In genomic region chrX:70525733-70526132, GRCh38 we compare ENCODE assay signal across 1 cellular context.
TF ChIP-seq lines count a peak whose summit lies in the region.

No MANE protein-coding gene starts in this region.

TF ChIP-seq in HepG2, 621 proteins besides CTCF, POLR2A, EP300 and RAD21 (continued from another document and continues in another):
- TF ChIP-seq ZNF281 (CRISPR knock-in tag; IDR thresholded peaks at IDR 0.05; ENCODE audit: borderline replicate concordance) (no peak), GMEB1 (CRISPR knock-in tag; IDR thresholded peaks at IDR 0.05; ENCODE audit: borderline replicate concordance) (no peak), NBN (conservative IDR thresholded peaks at IDR 0.05) (no peak), RARA (CRISPR knock-in tag; IDR thresholded peaks at IDR 0.05) (peak; percentile 96), CREB3 (CRISPR knock-in tag; IDR thresholded peaks at IDR 0.05) (no peak), PAXIP1 (CRISPR knock-in tag; conservative IDR thresholded peaks at IDR 0.05) (peak; percentile 32; the same call in 1 of the 2 replicates), SIX1 (CRISPR knock-in tag; IDR thresholded peaks at IDR 0.05; ENCODE audit: borderline replicate concordance) (peak; percentile 56; the same call in 1 of the 2 replicates), GATAD2A (CRISPR knock-in tag; IDR thresholded peaks at IDR 0.05) (peak; percentile 72), ZGPAT (CRISPR knock-in tag; IDR thresholded peaks at IDR 0.05) (0 out of 2 replicates have a peak, but pooled peaks have one; percentile 26), RXRB (CRISPR knock-in tag; IDR thresholded peaks at IDR 0.05; ENCODE audit: borderline replicate concordance) (peak; percentile 65; the same call in 1 of the 2 replicates), NFYC (CRISPR knock-in tag; IDR thresholded peaks at IDR 0.05) (no peak), ZNF660 (CRISPR knock-in tag; IDR thresholded peaks at IDR 0.05; ENCODE audit: borderline replicate concordance, low read depth) (no peak), RFXANK (CRISPR knock-in tag; IDR thresholded peaks at IDR 0.05) (no peak), NR2F1 (CRISPR knock-in tag; IDR thresholded peaks at IDR 0.05) (peak; percentile 75 to 76), TBX3 (IDR thresholded peaks at IDR 0.05; ENCODE audit: borderline replicate concordance) (no peak), CREM (IDR thresholded peaks at IDR 0.05) (peak; percentile 19; the same call in 1 of the 2 replicates), CREM (CRISPR knock-in tag; IDR thresholded peaks at IDR 0.05) (no peak), FOXP1 (IDR thresholded peaks at IDR 0.05) (no peak), FOXP1 (CRISPR knock-in tag; IDR thresholded peaks at IDR 0.05) (peak; percentile 12; the same call in 1 of the 2 replicates), PRPF4 (IDR thresholded peaks at IDR 0.05; ENCODE audit: low read depth, low read length, poor library complexity, severe bottlenecking) (no peak), ZNF331 (CRISPR knock-in tag; IDR thresholded peaks at IDR 0.05) (no peak), HOMEZ (CRISPR knock-in tag; IDR thresholded peaks at IDR 0.05; ENCODE audit: low read depth) (no peak), AKAP8 (CRISPR knock-in tag; IDR thresholded peaks at IDR 0.05) (no peak), ZNF264 (CRISPR knock-in tag; IDR thresholded peaks at IDR 0.05) (no peak), ZFP41 (CRISPR knock-in tag; IDR thresholded peaks at IDR 0.05; ENCODE audit: borderline replicate concordance) (no peak), CBX5 (CRISPR knock-in tag; IDR thresholded peaks at IDR 0.05; ENCODE audit: borderline replicate concordance) (no peak), ZNF232 (CRISPR knock-in tag; IDR thresholded peaks at IDR 0.05; ENCODE audit: borderline replicate concordance) (no peak), ZSCAN9 (CRISPR knock-in tag; IDR thresholded peaks at IDR 0.05; ENCODE audit: borderline replicate concordance) (no peak), FOXA1 (IDR thresholded peaks at IDR 0.05) (no peak), FOXA1 (CRISPR knock-in tag; IDR thresholded peaks at IDR 0.05) (peak; percentile 85), PRDM15 (CRISPR knock-in tag; IDR thresholded peaks at IDR 0.05) (no peak), ZNF10 (CRISPR knock-in tag; IDR thresholded peaks at IDR 0.05; ENCODE audit: borderline replicate concordance, low read depth) (no peak), TCF7 (IDR thresholded peaks at IDR 0.05; ENCODE audit: low read depth) (peak; percentile 63), ATF4 (CRISPR knock-in tag; IDR thresholded peaks at IDR 0.05) (no peak), RXRA (CRISPR knock-in tag; IDR thresholded peaks at IDR 0.05) (peak; percentile 96), PATZ1 (CRISPR knock-in tag; IDR thresholded peaks at IDR 0.05) (0 out of 2 replicates have a peak, but pooled peaks have one; percentile 19), BCL6 (CRISPR knock-in tag; IDR thresholded peaks at IDR 0.05) (peak; percentile 87), ZBTB42 (CRISPR knock-in tag; IDR thresholded peaks at IDR 0.05) (no peak), SIX4 (CRISPR knock-in tag; IDR thresholded peaks at IDR 0.05) (peak; percentile 69)
